8 cellular contexts compared by ENCODE assay signal in genomic region chr19:54464044-54464623, GRCh38. TPM values are rescaled to one million over a fixed set of nuclear protein-coding genes. Genes with fewer than 3 reads are reported as not detected.
DNase-seq lines count a peak whose midpoint lies in the region; ATAC-seq and TF ChIP-seq lines count a peak whose summit lies in the region.

No MANE protein-coding gene starts in this region.

- no peaks in the 10 kb centered on the region for H3K9me3 ChIP-seq in BLaER1
- no peaks in the 10 kb centered on the region for H3K9me3 ChIP-seq in ectodermal cell (ENCODE audit: control insufficient read depth, low read length)
- no peaks in the 10 kb centered on the region for H3K9me3 ChIP-seq in lung (ENCODE audit: control insufficient read depth in 2 of 2, insufficient read depth in 1 of 2, low read length in 1 of 2)

- no peaks in the 10 kb centered on the region for H3K27me3 ChIP-seq in BLaER1
- peaks cover 18% of the 10 kb centered on the region for H3K27me3 ChIP-seq in ectodermal cell (ENCODE audit: control insufficient read depth, insufficient read depth, low read length, poor library complexity, severe bottlenecking)
- no peaks in the 10 kb centered on the region for H3K27me3 ChIP-seq in lung (ENCODE audit: control insufficient read depth, insufficient read depth)

- peak overlapping the region; percentile 82 for H3K4me3 Mint-ChIP-seq in activated CD8-positive, alpha-beta T cell treated with anti-CD3 and anti-CD28 coated beads for 36 hours

- TF ChIP-seq CTCF in activated CD8-positive, alpha-beta T cell treated with anti-CD3 and anti-CD28 coated beads for 36 hours (IDR thresholded peaks at IDR 0.05), result no peak
- no peak for TF ChIP-seq CTCF in lung (IDR thresholded peaks at IDR 0.05; ENCODE audit: control extremely low read depth, extremely low read depth)

- H3K4me3 ChIP-seq in BLaER1 (peak overlapping the region; percentile 84), ectodermal cell (ENCODE audit: insufficient read depth, low read depth, low read length) (peak overlapping the region; percentile 51), lung (peak overlapping the region; percentile 40)

- H3K4me1 Mint-ChIP-seq in activated CD8-positive, alpha-beta T cell treated with anti-CD3 and anti-CD28 coated beads for 36 hours (ENCODE audit: low read depth), result peaks cover 20% of the 10 kb centered on the region

- peaks cover 35% of the 10 kb centered on the region for H4K20me1 ChIP-seq in BLaER1

- H3K27me3 Mint-ChIP-seq in activated CD8-positive, alpha-beta T cell treated with anti-CD3 and anti-CD28 coated beads for 36 hours, result peaks cover 3% of the 10 kb centered on the region

- 0% methylated on average over 26 of the region's 26 CpGs for WGBS in ectodermal cell, 2 experiments
- WGBS in lung, 2 donors, result 0 to 1% methylated on average over 26 of the region's 26 CpGs

- DNase-seq in NCI-H774 (lab: John Stamatoyannopoulos, UW), result peak; percentile 99
- DNase-seq in activated CD8-positive, alpha-beta T cell treated with anti-CD3 and anti-CD28 coated beads for 36 hours, result peak; percentile 98
- peak; percentile 97 for DNase-seq in lung (ENCODE audit: low spot score)
- DNase-seq in stimulated activated CD8-positive, alpha-beta memory T cell treated with anti-CD3 and anti-CD28 coated beads, Interleukin-15, amount 100 ng/mL, for 24 hours (ENCODE audit: low read depth), result peak; percentile 45

- peaks cover 29% of the 10 kb centered on the region for H3K36me3 ChIP-seq in BLaER1
- peaks cover 23% of the 10 kb centered on the region for H3K36me3 ChIP-seq in ectodermal cell (ENCODE audit: control insufficient read depth, insufficient read depth, low read length)
- H3K36me3 ChIP-seq in lung (ENCODE audit: control insufficient read depth in 2 of 2, insufficient read depth in 2 of 2, low read length in 2 of 2), result peaks cover 7 to 29% of the 10 kb centered on the region in 2 donors

- peaks cover 69% of the 10 kb centered on the region for H3K4me1 ChIP-seq in BLaER1
- H3K4me1 ChIP-seq in ectodermal cell (ENCODE audit: control insufficient read depth, insufficient read depth, low read length), result no peaks in the 10 kb centered on the region
- peaks cover 0 to 19% of the 10 kb centered on the region in 2 donors for H3K4me1 ChIP-seq in lung (ENCODE audit: control insufficient read depth in 2 of 2, insufficient read depth in 2 of 2, low read length in 2 of 2)

- H3K27ac ChIP-seq in BLaER1 (peak overlapping the region; percentile 79), ectodermal cell (ENCODE audit: insufficient read depth, low read depth, low read length, poor library complexity, severe bottlenecking) (peak overlapping the region; percentile 91), lung (ENCODE audit: low read depth in 1 of 2, low read length in 1 of 2) (peak overlapping the region; percentile 76 to 83)

- H3K36me3 Mint-ChIP-seq in activated CD8-positive, alpha-beta T cell treated with anti-CD3 and anti-CD28 coated beads for 36 hours (ENCODE audit: low read depth), result peaks cover 18% of the 10 kb centered on the region

- intact Hi-C loops in activated CD8-positive, alpha-beta T cell treated with anti-CD3 and anti-CD28 coated beads for 36 hours (cut with micrococcal nuclease), result no loop called here

- ATAC-seq in GM19351 (IDR thresholded peaks at IDR 0.05; ENCODE audit: unreplicated experiment) (peak; percentile 47), HG03442 (IDR thresholded peaks at IDR 0.05; ENCODE audit: unreplicated experiment) (peak; percentile 36), lung (ENCODE audit: insufficient read depth, low FRiP score) (peak; percentile 55)
- ATAC-seq in activated CD8-positive, alpha-beta T cell treated with anti-CD3 and anti-CD28 coated beads for 36 hours, result peak; percentile 65

- H3K9ac ChIP-seq in BLaER1, result peak overlapping the region; percentile 66

- CTCF ChIA-PET in activated CD8-positive, alpha-beta T cell treated with anti-CD3 and anti-CD28 coated beads for 36 hours (lab: Charles Lee), result no interaction called here

- peak overlapping the region; percentile 85 for H3K4me2 ChIP-seq in BLaER1

- H3K27ac Mint-ChIP-seq in activated CD8-positive, alpha-beta T cell treated with anti-CD3 and anti-CD28 coated beads for 36 hours, result peak overlapping the region; percentile 88

- H3K9me3 Mint-ChIP-seq in activated CD8-positive, alpha-beta T cell treated with anti-CD3 and anti-CD28 coated beads for 36 hours, result no peaks in the 10 kb centered on the region

- POLR2A ChIA-PET in activated CD8-positive, alpha-beta T cell treated with anti-CD3 and anti-CD28 coated beads for 36 hours (lab: Charles Lee), result interaction anchor here (0.8 to 3.3 kb wide), 3 partner anchors 10 to 39 kb away, joined by 4 to 38 read pairs (median 4); partner anchors contain the start of gene LENG8

RNA-seq across cellular contexts. Expression of gene LENG9, which starts 0.6 kb away (rescaled TPM):
- total RNA-seq in activated CD8-positive, alpha-beta T cell treated with anti-CD3 and anti-CD28 coated beads for 36 hours, result 1 to 10 TPM; 4.3 to 5.5 TPM
- 0.96 TPM for polyA plus RNA-seq in ectodermal cell (2013, experiment 1 of 4)
- 0.84 TPM for polyA plus RNA-seq in ectodermal cell (2013, experiment 2 of 4)
- 0.69 TPM for polyA plus RNA-seq in ectodermal cell (2013, experiment 3 of 4)
- polyA plus RNA-seq in ectodermal cell (2013, experiment 4 of 4), result 1.1 TPM
- 10 to 100 TPM in 1 of 2 donors, 1 to 10 TPM in 1; 1.8 to 13.8 TPM for total RNA-seq in lung
- polyA plus RNA-seq in lung, result 10 to 100 TPM in 1 of 2 donors, 1 to 10 TPM in 1; 4.6 to 11.9 TPM

RNA-seq across cellular contexts. Expression of gene CDC42EP5, which starts 9.0 kb away (rescaled TPM):
- total RNA-seq in activated CD8-positive, alpha-beta T cell treated with anti-CD3 and anti-CD28 coated beads for 36 hours, result under 1 TPM; 0.45 to 0.83 TPM
- polyA plus RNA-seq in ectodermal cell (2013, experiment 1 of 4), result 3.6 TPM
- 2.6 TPM for polyA plus RNA-seq in ectodermal cell (2013, experiment 2 of 4)
- 5.3 TPM for polyA plus RNA-seq in ectodermal cell (2013, experiment 3 of 4)
- polyA plus RNA-seq in ectodermal cell (2013, experiment 4 of 4), result 4.1 TPM
- 10 to 100 TPM; 24.9 to 25.7 TPM for total RNA-seq in lung
- polyA plus RNA-seq in lung, result 10 to 100 TPM; 15.8 to 17.8 TPM

RNA-seq across cellular contexts. Expression of gene LENG8, which starts 15.1 kb away (rescaled TPM):
- total RNA-seq in activated CD8-positive, alpha-beta T cell treated with anti-CD3 and anti-CD28 coated beads for 36 hours, result 100 to 1,000 TPM; 165 to 170 TPM
- polyA plus RNA-seq in ectodermal cell (2013, experiment 1 of 4), result 199 TPM
- 172 TPM for polyA plus RNA-seq in ectodermal cell (2013, experiment 2 of 4)
- polyA plus RNA-seq in ectodermal cell (2013, experiment 3 of 4), result 134 TPM
- polyA plus RNA-seq in ectodermal cell (2013, experiment 4 of 4), result 165 TPM
- 100 to 1,000 TPM in 1 of 2 donors, 10 to 100 TPM in 1; 75.1 to 199 TPM for total RNA-seq in lung
- polyA plus RNA-seq in lung, result 100 to 1,000 TPM in 1 of 2 donors, 10 to 100 TPM in 1; 86.4 to 139 TPM

RNA-seq across cellular contexts. Expression of gene LAIR2, which starts 38.5 kb away (rescaled TPM):
- total RNA-seq in activated CD8-positive, alpha-beta T cell treated with anti-CD3 and anti-CD28 coated beads for 36 hours, result 1 to 10 TPM; 1.5 to 2.1 TPM
- not detected for polyA plus RNA-seq in ectodermal cell (2013, experiment 1 of 4)
- not detected for polyA plus RNA-seq in ectodermal cell (2013, experiment 2 of 4)
- polyA plus RNA-seq in ectodermal cell (2013, experiment 3 of 4), result not detected
- not detected for polyA plus RNA-seq in ectodermal cell (2013, experiment 4 of 4)
- not detected for total RNA-seq in lung
- polyA plus RNA-seq in lung, result 1 to 10 TPM in 1 of 2 donors, not detected in 1; 1.7 TPM

RNA-seq across cellular contexts. Expression of gene TTYH1, which starts 48.9 kb away (rescaled TPM):
- under 1 TPM in 1 of 2 experiments, not detected in 1; 0.70 TPM for total RNA-seq in activated CD8-positive, alpha-beta T cell treated with anti-CD3 and anti-CD28 coated beads for 36 hours
- 111 TPM for polyA plus RNA-seq in ectodermal cell (2013, experiment 1 of 4)
- 115 TPM for polyA plus RNA-seq in ectodermal cell (2013, experiment 2 of 4)
- polyA plus RNA-seq in ectodermal cell (2013, experiment 3 of 4), result 134 TPM
- polyA plus RNA-seq in ectodermal cell (2013, experiment 4 of 4), result 140 TPM
- total RNA-seq in lung, result under 1 TPM; 0.18 to 0.46 TPM
- under 1 TPM in 1 of 2 donors, not detected in 1; 0.05 TPM for polyA plus RNA-seq in lung

Comparison
In these comparisons a context has a peak if more than half of its experiments do, and no peak if none do; other contexts are left out.
1. Peak in every context shown above with its lines: DNase-seq, ATAC-seq, H3K4me3 ChIP-seq and H3K27ac ChIP-seq.
2. DNase-seq: peak in every context shown above with its lines; median percentile 99 in NCI-H774; 98 in activated CD8-positive, alpha-beta T cell treated with anti-CD3 and anti-CD28 coated beads for 36 hours; 97 in lung; 45 in stimulated activated CD8-positive, alpha-beta memory T cell treated with anti-CD3 and anti-CD28 coated beads, Interleukin-15, amount 100 ng/mL, for 24 hours.
3. RNA of gene CDC42EP5, which starts 9.0 kb away (total RNA-seq): 24.9 to 25.7 TPM in lung; 0.45 to 0.83 TPM in activated CD8-positive, alpha-beta T cell treated with anti-CD3 and anti-CD28 coated beads for 36 hours; every median in the first group is over 10 times any median in the second.